ENCODE assay signal across 5 cellular contexts in genomic region chr4:9444681-9445080, GRCh38. TPM values are rescaled to one million over a fixed set of nuclear protein-coding genes. Genes with fewer than 3 reads are reported as not detected.
"Had no signal": no experiment of that assay in that cellular context is flagged by ENCODE, and none has a peak within 500 bp of the region (broad histone marks: within the 10 kb centered on the region; RNA-seq: fewer than 3 reads in every experiment).

No MANE protein-coding gene starts in this region.

RNA-seq across cellular contexts. Expression of gene DEFB131A, which starts 0.5 kb away (rescaled TPM):
- total RNA-seq: HepG2, HT-29, HT1080, IMR-90, K562 had no signal
